Comparison of ENCODE assay signal across 17 cellular contexts in genomic region chrX:111411591-111412371, GRCh38. TPM values are rescaled to one million over a fixed set of nuclear protein-coding genes. Genes with fewer than 3 reads are reported as not detected.
DNase-seq lines count a peak whose midpoint lies in the region; ATAC-seq and TF ChIP-seq lines count a peak whose summit lies in the region.
"Had no signal": no experiment of that assay in that cellular context is flagged by ENCODE, and none has a peak within 500 bp of the region (broad histone marks: within the 10 kb centered on the region; RNA-seq: fewer than 3 reads in every experiment).

Gene DCX (minus strand): TSS chrX:111412192. CDS start chrX:111410398, 1,794 bp downstream.

- no peak within 1 kb of the TSS for H3K27ac ChIP-seq in iPS DF 6.9 (ENCODE audit: low read length)
- H3K27ac ChIP-seq in body of pancreas, result no peak within 1 kb of the TSS
- H3K27ac ChIP-seq: epithelial cell of prostate, pancreas, testis had no signal

- no peak for TF ChIP-seq POLR2A in body of pancreas (IDR thresholded peaks at IDR 0.05)

- H3K4me1 Mint-ChIP-seq in progenitor cell of endocrine pancreas (ENCODE audit: low read depth), result peaks cover 59% of the 10 kb centered on the region

- H3K36me3 ChIP-seq in iPS DF 6.9 (ENCODE audit: control insufficient read depth, insufficient read depth, low read length) (no peaks in the 10 kb centered on the region), body of pancreas (replicated peaks in 1 of 2; ENCODE audit: insufficient read depth in 1 of 2, low read depth in 2 of 2) (no peaks in the 10 kb centered on the region)
- H3K36me3 ChIP-seq: pancreas had no signal

- H3K36me3 Mint-ChIP-seq in progenitor cell of endocrine pancreas (ENCODE audit: insufficient read depth), result peaks cover 7% of the 10 kb centered on the region

- peak within 1 kb of the TSS; percentile 88 for H3K4me3 Mint-ChIP-seq in progenitor cell of endocrine pancreas (ENCODE audit: low read depth)
- H3K4me3 Mint-ChIP-seq: CD4-positive, alpha-beta T cell had no signal

- H3K4me1 ChIP-seq in iPS DF 6.9 (ENCODE audit: control insufficient read depth, insufficient read depth, low read length), result peaks cover 1% of the 10 kb centered on the region; the same call in 1 of the 2 replicates
- H3K4me1 ChIP-seq in body of pancreas, result no peaks in the 10 kb centered on the region
- H3K4me1 ChIP-seq: pancreas, testis had no signal

- no peaks in the 10 kb centered on the region for H3K9me3 ChIP-seq in iPS DF 6.9 (ENCODE audit: control insufficient read depth, insufficient read depth, low read length)
- H3K9me3 ChIP-seq in body of pancreas, result no peaks in the 10 kb centered on the region
- H3K9me3 ChIP-seq: pancreas, testis had no signal

- intact Hi-C loops in body of pancreas (cut with DNase I), result no loop called here

- H3K27ac Mint-ChIP-seq in progenitor cell of endocrine pancreas, result peak within 1 kb of the TSS; percentile 95
- H3K27ac Mint-ChIP-seq: CD4-positive, alpha-beta T cell had no signal

- ATAC-seq in body of pancreas (no peak), GM18502 (IDR thresholded peaks at IDR 0.05; ENCODE audit: poor library complexity, unreplicated experiment) (no peak)
- ATAC-seq: pancreas had no signal

- H3K27me3 Mint-ChIP-seq in progenitor cell of endocrine pancreas, result no peaks in the 10 kb centered on the region
- H3K27me3 Mint-ChIP-seq: CD4-positive, alpha-beta T cell had no signal

- peak; percentile 5 for DNase-seq in NCI-H187 treated with DMSO at 0.1 percent for 48 hours (lab: John Stamatoyannopoulos, UW)
- DNase-seq in NCI-H187 (lab: John Stamatoyannopoulos, UW), result no peak
- DNase-seq in NCI-H524 treated with DMSO at 0.1 percent for 48 hours (lab: John Stamatoyannopoulos, UW), result peak; percentile 84
- peak; percentile 4 for DNase-seq in iPS DF 6.9 (ENCODE audit: low read depth, low spot score)
- no peak for DNase-seq in progenitor cell of endocrine pancreas (ENCODE audit: low spot score, unreplicated experiment)
- no peak for DNase-seq in activated T-cell treated with anti-CD3 and anti-CD28 coated beads for 4 hours
- no peak for DNase-seq in body of pancreas
- DNase-seq: activated naive CD4-positive, alpha-beta T cell treated with anti-CD3 and anti-CD28 coated beads, Interleukin-2, amount 50 U/mL, for 16 hours; CD4-positive, alpha-beta T cell; GF-D8; mammary epithelial cell; pancreas; testis had no signal

- H3K27me3 ChIP-seq in iPS DF 6.9 (ENCODE audit: control insufficient read depth, insufficient read depth, low read length) (no peaks in the 10 kb centered on the region), body of pancreas (no peaks in the 10 kb centered on the region)
- H3K27me3 ChIP-seq: testis had no signal

- H3K4me3 ChIP-seq in iPS DF 6.9 (ENCODE audit: low read length), result no peak within 1 kb of the TSS
- no peak within 1 kb of the TSS for H3K4me3 ChIP-seq in body of pancreas
- H3K4me3 ChIP-seq: pancreas, testis had no signal

- WGBS in iPS DF 6.9 (ENCODE audit: insufficient coverage, insufficient read length), result no CpG with 5 or more reads among the region's 5 CpGs
- 36 to 38% methylated on average over 4 to 5 of the region's 5 CpGs for WGBS in body of pancreas, 2 donors

- no peaks in the 10 kb centered on the region for H3K9me3 Mint-ChIP-seq in progenitor cell of endocrine pancreas (ENCODE audit: low read depth)
- H3K9me3 Mint-ChIP-seq: CD4-positive, alpha-beta T cell had no signal

- TF ChIP-seq CTCF in progenitor cell of endocrine pancreas (IDR thresholded peaks at IDR 0.05; ENCODE audit: unreplicated experiment) (no peak), body of pancreas (IDR thresholded peaks at IDR 0.05) (no peak)

RNA-seq across cellular contexts. Expression of gene DCX, which starts in this region (rescaled TPM):
- total RNA-seq in progenitor cell of endocrine pancreas (145 and 171 TPM in 2 replicates), body of pancreas (under 1 TPM in 1 of 2 donors, not detected in 1; under 0.01 TPM)
- total RNA-seq: A172; CD4-positive, alpha-beta T cell; mammary epithelial cell; SK-MEL-5 had no signal

Comparison
In these comparisons a context has a peak if more than half of its experiments do, and no peak if none do; other contexts are left out.
1. RNA of gene DCX (total RNA-seq): 145 to 171 TPM in progenitor cell of endocrine pancreas; under 0.01 TPM in body of pancreas; every median in the first group is over 100 times any median in the second.
2. DNase-seq: peak in NCI-H187 treated with DMSO at 0.1 percent for 48 hours (single experiment), NCI-H524 treated with DMSO at 0.1 percent for 48 hours (single experiment) and iPS DF 6.9 (single experiment); none in NCI-H187 (0 of 2), progenitor cell of endocrine pancreas (single experiment), activated T-cell treated with anti-CD3 and anti-CD28 coated beads for 4 hours (single experiment) and body of pancreas (0 of 4).